Comparison of ENCODE assay signal across 1 cellular context in the genomic region with DNA sequence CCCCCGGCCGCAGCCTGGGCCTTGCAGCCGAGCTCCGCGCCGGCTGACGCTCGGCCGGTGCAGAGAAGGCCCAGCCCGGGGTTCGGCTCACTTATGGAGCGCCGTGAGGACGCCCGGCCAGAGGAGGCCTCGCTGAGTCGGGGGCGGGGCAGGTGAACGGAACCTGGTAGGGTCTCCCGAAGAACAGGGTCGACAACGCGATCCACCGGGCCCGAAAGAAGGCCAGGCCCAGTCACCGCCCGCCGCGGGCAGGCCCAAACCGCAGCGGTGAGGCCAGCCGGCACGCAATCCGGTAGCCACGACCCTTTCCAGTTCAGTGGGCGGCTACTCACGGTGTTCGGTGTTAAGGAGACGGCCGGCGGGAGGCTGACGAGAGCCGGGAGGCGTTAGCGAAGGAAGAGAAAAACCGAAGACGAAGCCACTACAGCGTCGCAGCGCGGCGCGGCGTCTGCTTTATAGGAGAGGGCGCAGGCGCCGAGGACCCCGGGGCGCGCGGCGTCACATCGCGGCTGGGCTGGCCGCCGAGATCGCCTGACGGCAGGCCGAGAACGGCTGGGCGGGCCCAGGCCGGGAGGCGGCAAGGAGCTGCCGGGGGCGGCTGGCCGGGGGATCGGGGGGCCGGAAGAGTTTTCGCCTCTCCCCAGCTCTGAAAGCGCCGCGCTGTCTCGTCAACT.
TF ChIP-seq lines count a peak whose summit lies in the region.

Gene SKP1 (minus strand): TSS at position 428 of the 674 bp plus-strand sequence. CDS start 2,928 bp downstream, outside the sequence.

TF ChIP-seq in HepG2, 621 proteins besides CTCF, POLR2A, EP300 and RAD21 (continued from another document and continues in another):
- 0 out of 2 replicates have a peak, but pooled peaks have one; percentile 39 for TF ChIP-seq ZNF879 (CRISPR knock-in tag; IDR thresholded peaks at IDR 0.05)
- TF ChIP-seq MIER3 (CRISPR knock-in tag; IDR thresholded peaks at IDR 0.05; ENCODE audit: borderline replicate concordance), result 0 out of 2 replicates have a peak, but pooled peaks have one; percentile 40
- 0 out of 2 replicates have a peak, but pooled peaks have one; percentile 23 for TF ChIP-seq SNAPC2 (CRISPR knock-in tag; IDR thresholded peaks at IDR 0.05)
- TF ChIP-seq ZNF331 (CRISPR knock-in tag; IDR thresholded peaks at IDR 0.05), result peak; percentile 78; the same call in 1 of the 2 replicates
- TF ChIP-seq, protein P1, sequence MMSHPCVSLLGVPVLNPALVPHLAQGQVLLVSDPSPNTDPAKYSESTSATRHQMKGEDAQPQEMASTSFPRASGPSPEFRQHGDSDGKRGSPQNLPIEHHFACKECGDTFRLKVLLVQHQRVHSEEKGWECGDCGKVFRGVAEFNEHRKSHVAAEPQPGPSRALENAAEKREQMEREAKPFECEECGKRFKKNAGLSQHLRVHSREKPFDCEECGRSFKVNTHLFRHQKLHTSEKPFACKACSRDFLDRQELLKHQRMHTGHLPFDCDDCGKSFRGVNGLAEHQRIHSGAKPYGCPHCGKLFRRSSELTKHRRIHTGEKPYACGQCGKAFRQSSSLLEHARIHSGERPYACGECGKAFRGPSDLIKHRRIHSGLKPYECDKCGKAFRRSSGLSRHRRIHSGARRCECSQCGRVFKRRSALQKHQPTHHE (CRISPR knock-in tag; IDR thresholded peaks at IDR 0.05; ENCODE audit: borderline replicate concordance), result no peak
- peak; percentile 82; the same call in 1 of the 2 replicates for TF ChIP-seq ZNF614 (CRISPR knock-in tag; IDR thresholded peaks at IDR 0.05; ENCODE audit: borderline replicate concordance)
- peak; percentile 89; the same call in 1 of the 2 replicates for TF ChIP-seq ZNF605 (CRISPR knock-in tag; IDR thresholded peaks at IDR 0.05)
- TF ChIP-seq ZNF24 (IDR thresholded peaks at IDR 0.05), result no peak
- TF ChIP-seq HNRNPH1 (optimal IDR thresholded peaks at IDR 0.05; ENCODE audit: low read depth, low read length), result no peak
- TF ChIP-seq FOXP4 (CRISPR knock-in tag; IDR thresholded peaks at IDR 0.05), result peak; percentile 31
- TF ChIP-seq SRY (CRISPR knock-in tag; IDR thresholded peaks at IDR 0.05), result peak; percentile 98
- TF ChIP-seq ZNF724P (CRISPR knock-in tag; IDR thresholded peaks at IDR 0.05; ENCODE audit: borderline replicate concordance), result no peak; the same call in 1 of the 2 replicates
- TF ChIP-seq SCMH1 (CRISPR knock-in tag; IDR thresholded peaks at IDR 0.05; ENCODE audit: borderline replicate concordance), result no peak
- TF ChIP-seq ZFAT (CRISPR knock-in tag; conservative IDR thresholded peaks at IDR 0.05), result 0 out of 2 replicates have a peak, but pooled peaks have one; percentile 58
- peak; percentile 60 for TF ChIP-seq SRSF1 (optimal IDR thresholded peaks at IDR 0.05; ENCODE audit: low read depth, low read length)
- TF ChIP-seq, protein P2, sequence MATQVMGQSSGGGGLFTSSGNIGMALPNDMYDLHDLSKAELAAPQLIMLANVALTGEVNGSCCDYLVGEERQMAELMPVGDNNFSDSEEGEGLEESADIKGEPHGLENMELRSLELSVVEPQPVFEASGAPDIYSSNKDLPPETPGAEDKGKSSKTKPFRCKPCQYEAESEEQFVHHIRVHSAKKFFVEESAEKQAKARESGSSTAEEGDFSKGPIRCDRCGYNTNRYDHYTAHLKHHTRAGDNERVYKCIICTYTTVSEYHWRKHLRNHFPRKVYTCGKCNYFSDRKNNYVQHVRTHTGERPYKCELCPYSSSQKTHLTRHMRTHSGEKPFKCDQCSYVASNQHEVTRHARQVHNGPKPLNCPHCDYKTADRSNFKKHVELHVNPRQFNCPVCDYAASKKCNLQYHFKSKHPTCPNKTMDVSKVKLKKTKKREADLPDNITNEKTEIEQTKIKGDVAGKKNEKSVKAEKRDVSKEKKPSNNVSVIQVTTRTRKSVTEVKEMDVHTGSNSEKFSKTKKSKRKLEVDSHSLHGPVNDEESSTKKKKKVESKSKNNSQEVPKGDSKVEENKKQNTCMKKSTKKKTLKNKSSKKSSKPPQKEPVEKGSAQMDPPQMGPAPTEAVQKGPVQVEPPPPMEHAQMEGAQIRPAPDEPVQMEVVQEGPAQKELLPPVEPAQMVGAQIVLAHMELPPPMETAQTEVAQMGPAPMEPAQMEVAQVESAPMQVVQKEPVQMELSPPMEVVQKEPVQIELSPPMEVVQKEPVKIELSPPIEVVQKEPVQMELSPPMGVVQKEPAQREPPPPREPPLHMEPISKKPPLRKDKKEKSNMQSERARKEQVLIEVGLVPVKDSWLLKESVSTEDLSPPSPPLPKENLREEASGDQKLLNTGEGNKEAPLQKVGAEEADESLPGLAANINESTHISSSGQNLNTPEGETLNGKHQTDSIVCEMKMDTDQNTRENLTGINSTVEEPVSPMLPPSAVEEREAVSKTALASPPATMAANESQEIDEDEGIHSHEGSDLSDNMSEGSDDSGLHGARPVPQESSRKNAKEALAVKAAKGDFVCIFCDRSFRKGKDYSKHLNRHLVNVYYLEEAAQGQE (IDR thresholded peaks at IDR 0.05; ENCODE audit: borderline replicate concordance in 1 of 2, low read depth in 1 of 2, low read length in 2 of 2), result peak in 1 of 2 experiments; percentile 53; a peak in 1 of 4 replicates
- no peak for TF ChIP-seq ZNF570 (CRISPR knock-in tag; IDR thresholded peaks at IDR 0.05; ENCODE audit: borderline replicate concordance)
- TF ChIP-seq LCORL (IDR thresholded peaks at IDR 0.05), result peak; percentile 75; the same call in 1 of the 2 replicates
- no peak for TF ChIP-seq LCORL (CRISPR knock-in tag; IDR thresholded peaks at IDR 0.05)
- TF ChIP-seq STAG1 (CRISPR knock-in tag; IDR thresholded peaks at IDR 0.05), result 0 out of 2 replicates have a peak, but pooled peaks have one; percentile 15
- TF ChIP-seq GATA4 (IDR thresholded peaks at IDR 0.05; ENCODE audit: borderline replicate concordance, low read depth), result peak; percentile 78; the same call in 1 of the 2 replicates
- no peak for TF ChIP-seq TCF7L2 (IDR thresholded peaks at IDR 0.05; ENCODE audit: low read depth, low read length)
- peak; percentile 25; the same call in 1 of the 2 replicates for TF ChIP-seq SOX5 (CRISPR knock-in tag; IDR thresholded peaks at IDR 0.05; ENCODE audit: borderline replicate concordance)
- TF ChIP-seq ZFP91 (CRISPR knock-in tag; IDR thresholded peaks at IDR 0.05; ENCODE audit: borderline replicate concordance), result peak; percentile 84
- peak; percentile 62; the same call in 1 of the 2 replicates for TF ChIP-seq IRF2 (CRISPR knock-in tag; IDR thresholded peaks at IDR 0.05)
- TF ChIP-seq, protein P3, sequence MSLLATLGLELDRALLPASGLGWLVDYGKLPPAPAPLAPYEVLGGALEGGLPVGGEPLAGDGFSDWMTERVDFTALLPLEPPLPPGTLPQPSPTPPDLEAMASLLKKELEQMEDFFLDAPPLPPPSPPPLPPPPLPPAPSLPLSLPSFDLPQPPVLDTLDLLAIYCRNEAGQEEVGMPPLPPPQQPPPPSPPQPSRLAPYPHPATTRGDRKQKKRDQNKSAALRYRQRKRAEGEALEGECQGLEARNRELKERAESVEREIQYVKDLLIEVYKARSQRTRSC (CRISPR knock-in tag; IDR thresholded peaks at IDR 0.05; ENCODE audit: low read depth), result no peak
- TF ChIP-seq SNAI1 (CRISPR knock-in tag; IDR thresholded peaks at IDR 0.05; ENCODE audit: borderline replicate concordance), result peak; percentile 95
- TF ChIP-seq AGO2 (optimal IDR thresholded peaks at IDR 0.05; ENCODE audit: low read depth, low read length), result peak; percentile 91
- TF ChIP-seq, protein P4, sequence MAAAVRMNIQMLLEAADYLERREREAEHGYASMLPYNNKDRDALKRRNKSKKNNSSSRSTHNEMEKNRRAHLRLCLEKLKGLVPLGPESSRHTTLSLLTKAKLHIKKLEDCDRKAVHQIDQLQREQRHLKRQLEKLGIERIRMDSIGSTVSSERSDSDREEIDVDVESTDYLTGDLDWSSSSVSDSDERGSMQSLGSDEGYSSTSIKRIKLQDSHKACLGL (CRISPR knock-in tag; IDR thresholded peaks at IDR 0.05), result peak; percentile 95
- no peak for TF ChIP-seq ZNF432 (CRISPR knock-in tag; IDR thresholded peaks at IDR 0.05; ENCODE audit: borderline replicate concordance)
- 0 out of 2 replicates have a peak, but pooled peaks have one; percentile 68 for TF ChIP-seq ZNF513 (CRISPR knock-in tag; conservative IDR thresholded peaks at IDR 0.05)
- peak; percentile 81 for TF ChIP-seq CBFB (CRISPR knock-in tag; IDR thresholded peaks at IDR 0.05)
- TF ChIP-seq TEF (CRISPR knock-in tag; IDR thresholded peaks at IDR 0.05), result no peak
- TF ChIP-seq CHCHD3 (CRISPR knock-in tag; IDR thresholded peaks at IDR 0.05), result peak; percentile 71
- TF ChIP-seq MXI1 (IDR thresholded peaks at IDR 0.05; ENCODE audit: borderline replicate concordance, low read depth, low read length), result peak; percentile 55; the same call in 2 of the 3 replicates
- TF ChIP-seq HIC2 (CRISPR knock-in tag; IDR thresholded peaks at IDR 0.05; ENCODE audit: low read depth), result no peak
- TF ChIP-seq, protein P5, sequence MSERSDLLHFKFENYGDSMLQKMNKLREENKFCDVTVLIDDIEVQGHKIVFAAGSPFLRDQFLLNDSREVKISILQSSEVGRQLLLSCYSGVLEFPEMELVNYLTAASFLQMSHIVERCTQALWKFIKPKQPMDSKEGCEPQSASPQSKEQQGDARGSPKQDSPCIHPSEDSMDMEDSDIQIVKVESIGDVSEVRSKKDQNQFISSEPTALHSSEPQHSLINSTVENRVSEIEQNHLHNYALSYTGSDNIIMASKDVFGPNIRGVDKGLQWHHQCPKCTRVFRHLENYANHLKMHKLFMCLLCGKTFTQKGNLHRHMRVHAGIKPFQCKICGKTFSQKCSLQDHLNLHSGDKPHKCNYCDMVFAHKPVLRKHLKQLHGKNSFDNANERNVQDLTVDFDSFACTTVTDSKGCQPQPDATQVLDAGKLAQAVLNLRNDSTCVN (CRISPR knock-in tag; IDR thresholded peaks at IDR 0.05; ENCODE audit: borderline replicate concordance), result peak; percentile 79
- TF ChIP-seq, protein P6, sequence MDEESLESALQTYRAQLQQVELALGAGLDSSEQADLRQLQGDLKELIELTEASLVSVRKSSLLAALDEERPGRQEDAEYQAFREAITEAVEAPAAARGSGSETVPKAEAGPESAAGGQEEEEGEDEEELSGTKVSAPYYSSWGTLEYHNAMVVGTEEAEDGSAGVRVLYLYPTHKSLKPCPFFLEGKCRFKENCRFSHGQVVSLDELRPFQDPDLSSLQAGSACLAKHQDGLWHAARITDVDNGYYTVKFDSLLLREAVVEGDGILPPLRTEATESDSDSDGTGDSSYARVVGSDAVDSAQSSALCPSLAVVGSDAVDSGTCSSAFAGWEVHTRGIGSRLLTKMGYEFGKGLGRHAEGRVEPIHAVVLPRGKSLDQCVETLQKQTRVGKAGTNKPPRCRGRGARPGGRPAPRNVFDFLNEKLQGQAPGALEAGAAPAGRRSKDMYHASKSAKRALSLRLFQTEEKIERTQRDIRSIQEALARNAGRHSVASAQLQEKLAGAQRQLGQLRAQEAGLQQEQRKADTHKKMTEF (CRISPR knock-in tag; IDR thresholded peaks at IDR 0.05), result peak; percentile 88; the same call in 1 of the 2 replicates
- TF ChIP-seq ZSCAN20 (CRISPR knock-in tag; IDR thresholded peaks at IDR 0.05; ENCODE audit: borderline replicate concordance), result peak; percentile 98
- 0 out of 2 replicates have a peak, but pooled peaks have one; percentile 72 for TF ChIP-seq ZNF737 (CRISPR knock-in tag; IDR thresholded peaks at IDR 0.05; ENCODE audit: borderline replicate concordance)
